Comparison of ENCODE assay signal across 2 cellular contexts in genomic region chr10:103680869-103681236, GRCh38.
A peak's percentile ranks its signal among the peaks of the same experiment; 100 is the strongest.
TF ChIP-seq lines count a peak whose summit lies in the region.

No MANE protein-coding gene starts in this region.

TF ChIP-seq in HEK293, 187 proteins besides CTCF, POLR2A, EP300 and RAD21 (continued from another document):
- peak; percentile 85 for TF ChIP-seq ZBTB11 (tag by site-specific recombination; conservative IDR thresholded peaks at IDR 0.05; ENCODE audit: low read depth)

TF ChIP-seq in K562, 482 proteins besides CTCF, POLR2A, EP300 and RAD21 (continued from another document):
- TF ChIP-seq ZBTB40 (IDR thresholded peaks at IDR 0.05), result 0 out of 2 replicates have a peak, but pooled peaks have one; percentile 54
- no peak for TF ChIP-seq ZBTB40 (CRISPR knock-in tag; IDR thresholded peaks at IDR 0.05)
- no peak for TF ChIP-seq FIP1L1 (IDR thresholded peaks at IDR 0.05; ENCODE audit: low read depth, low read length, poor library complexity, severe bottlenecking)
- TF ChIP-seq BRD4 (IDR thresholded peaks at IDR 0.05), result no peak
- peak in 1 of 3 experiments; percentile 82; a peak in 2 of 6 replicates for TF ChIP-seq ZBTB11 (CRISPR knock-in tag; IDR thresholded peaks at IDR 0.05)
- no peak for TF ChIP-seq WHSC1 (IDR thresholded peaks at IDR 0.05; ENCODE audit: low read length)
- no peak for TF ChIP-seq RREB1 (CRISPR knock-in tag; IDR thresholded peaks at IDR 0.05)
- no peak for TF ChIP-seq SRSF3 (IDR thresholded peaks at IDR 0.05; ENCODE audit: insufficient read depth, low read length)
- no peak for TF ChIP-seq HNRNPK (IDR thresholded peaks at IDR 0.05; ENCODE audit: low read depth, low read length, poor library complexity, severe bottlenecking)
- no peak for TF ChIP-seq DPF2 (IDR thresholded peaks at IDR 0.05)
- no peak for TF ChIP-seq FUS (optimal IDR thresholded peaks at IDR 0.05; ENCODE audit: low read depth, low read length)
TF ChIP-seq in K562: peak in this region for 2.
